In the genomic region with DNA sequence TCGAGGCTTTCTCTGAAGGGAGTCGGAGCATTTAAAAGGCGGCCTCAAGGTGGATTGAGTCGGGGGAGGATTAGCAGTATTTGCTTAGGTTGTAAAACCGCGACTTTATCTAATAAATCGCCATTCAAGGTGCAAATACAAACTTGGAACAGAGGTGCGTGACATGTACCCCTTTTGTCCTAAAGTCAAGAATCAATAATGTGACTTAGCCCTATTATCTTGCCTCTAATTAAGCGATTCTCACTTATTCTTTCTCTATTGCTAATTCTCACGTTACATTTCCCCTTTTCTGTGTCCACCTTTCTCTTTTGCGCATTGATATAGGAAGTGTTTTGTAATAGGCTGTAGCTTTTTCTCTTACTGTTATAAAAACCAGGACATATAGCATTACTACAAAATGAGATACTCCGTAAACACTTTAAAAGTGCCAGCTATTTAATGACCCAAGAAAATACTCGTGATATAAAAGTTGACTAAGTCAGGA, we compare ENCODE assay signal across 8 cellular contexts. TPM values are rescaled to one million over a fixed set of nuclear protein-coding genes. Genes with fewer than 3 reads are reported as not detected.
DNase-seq lines count a peak whose midpoint lies in the region; ATAC-seq and TF ChIP-seq lines count a peak whose summit lies in the region.

No MANE protein-coding gene starts in this region.

- no peak overlapping the region for H3K9ac ChIP-seq in trophoblast cell (ENCODE audit: low read length)

- H3K27me3 Mint-ChIP-seq in effector memory CD8-positive, alpha-beta T cell, result no peaks in the 10 kb centered on the region
- no peaks in the 10 kb centered on the region for H3K27me3 Mint-ChIP-seq in CD14-positive monocyte (ENCODE audit: low read depth in 3 of 3)
- no peaks in the 10 kb centered on the region for H3K27me3 Mint-ChIP-seq in activated naive CD8-positive, alpha-beta T cell treated with anti-CD3 and anti-CD28 coated beads, Interleukin-2, amount 50 U/mL, for 24 hours

- H3K27ac Mint-ChIP-seq in effector memory CD8-positive, alpha-beta T cell, result no peak overlapping the region
- no peak overlapping the region for H3K27ac Mint-ChIP-seq in CD14-positive monocyte
- H3K27ac Mint-ChIP-seq in activated naive CD8-positive, alpha-beta T cell treated with anti-CD3 and anti-CD28 coated beads, Interleukin-2, amount 50 U/mL, for 24 hours, result no peak overlapping the region

- H3K4me2 ChIP-seq in trophoblast cell (ENCODE audit: low read length), result peak overlapping the region; percentile 85

- TF ChIP-seq CTCF in right atrium auricular region (IDR thresholded peaks at IDR 0.05) (no peak), dorsolateral prefrontal cortex (IDR thresholded peaks at IDR 0.05 in 54 of 56, conservative IDR thresholded peaks at IDR 0.05 in 2 of 56; ENCODE audit: low read depth in 1 of 56, partially characterized antibody in 56 of 56) (no peak), CD14-positive monocyte (IDR thresholded peaks at IDR 0.05) (no peak)

- H4K91ac ChIP-seq in trophoblast cell (ENCODE audit: low read depth, low read length), result no peak overlapping the region

- peaks cover 14% of the 10 kb centered on the region for H3K79me1 ChIP-seq in trophoblast cell (ENCODE audit: low read length)

- no peak overlapping the region for H4K8ac ChIP-seq in trophoblast cell (ENCODE audit: low read depth, low read length)

- H3K23ac ChIP-seq in trophoblast cell (ENCODE audit: low read length), result no peak overlapping the region

- no peak overlapping the region for H2BK5ac ChIP-seq in trophoblast cell (ENCODE audit: low read depth, low read length, poor library complexity)

- H3K9me3 ChIP-seq in right atrium auricular region (no peaks in the 10 kb centered on the region), MG63 (no peaks in the 10 kb centered on the region), trophoblast cell (ENCODE audit: insufficient read depth, low read depth, low read length) (no peaks in the 10 kb centered on the region)

- H3K36me3 Mint-ChIP-seq in effector memory CD8-positive, alpha-beta T cell (ENCODE audit: insufficient read depth), result no peaks in the 10 kb centered on the region
- peaks cover 2 to 11% of the 10 kb centered on the region in 2 donors for H3K36me3 Mint-ChIP-seq in CD14-positive monocyte
- H3K36me3 Mint-ChIP-seq in activated naive CD8-positive, alpha-beta T cell treated with anti-CD3 and anti-CD28 coated beads, Interleukin-2, amount 50 U/mL, for 24 hours (ENCODE audit: low read depth), result peaks cover 8% of the 10 kb centered on the region

- H3K14ac ChIP-seq in trophoblast cell (ENCODE audit: low read length), result no peak overlapping the region

- no peak overlapping the region for H2BK12ac ChIP-seq in trophoblast cell (ENCODE audit: low read length)

- intact Hi-C loops in Right ventricle myocardium superior (cut with DNase I), result no loop called here
- intact Hi-C loops in dorsolateral prefrontal cortex (cut with DNase I), result loop anchor here in 1 of 2 donors (10.0 kb wide), 1 partner anchor 320 kb away; a partner anchor contains a TSS
- intact Hi-C loops in CD14-positive monocyte (cut with micrococcal nuclease), result loop anchor here in 1 of 2 donors (10.0 kb wide), 1 partner anchor 320 kb away; a partner anchor contains a TSS

- peak overlapping the region; percentile 89 for H3K27ac ChIP-seq in right atrium auricular region
- peak overlapping the region in 58 of 59 donors; percentile 27 to 97 (median 90) for H3K27ac ChIP-seq in dorsolateral prefrontal cortex
- peak overlapping the region; percentile 87 for H3K27ac ChIP-seq in trophoblast cell (ENCODE audit: low read depth, low read length)

- no peak overlapping the region for H3K4me3 Mint-ChIP-seq in effector memory CD8-positive, alpha-beta T cell
- H3K4me3 Mint-ChIP-seq in CD14-positive monocyte, result no peak overlapping the region
- no peak overlapping the region for H3K4me3 Mint-ChIP-seq in activated naive CD8-positive, alpha-beta T cell treated with anti-CD3 and anti-CD28 coated beads, Interleukin-2, amount 50 U/mL, for 24 hours

- no peak overlapping the region for H2AK5ac ChIP-seq in trophoblast cell (ENCODE audit: low read length)

- no CpG with 5 or more reads among the region's 13 CpGs for WGBS in trophoblast cell (ENCODE audit: extremely low coverage, insufficient coverage, insufficient read length)

- no peak overlapping the region for H3K4ac ChIP-seq in trophoblast cell (ENCODE audit: low read depth, low read length)

- DNase-seq in right atrium auricular region (ENCODE audit: low spot score), result no peak
- no peak for DNase-seq in Right ventricle myocardium superior
- no peak for DNase-seq in MG63
- no peak for DNase-seq in dorsolateral prefrontal cortex
- DNase-seq in trophoblast cell, result peak in 1 of 2 donors; percentile 44
- no peak for DNase-seq in effector memory CD8-positive, alpha-beta T cell
- no peak for DNase-seq in CD14-positive monocyte (ENCODE audit: low spot score)
- no peak for DNase-seq in activated naive CD8-positive, alpha-beta T cell treated with anti-CD3 and anti-CD28 coated beads, Interleukin-2, amount 50 U/mL, for 24 hours

- H3K9me3 Mint-ChIP-seq in effector memory CD8-positive, alpha-beta T cell, result no peaks in the 10 kb centered on the region
- no peaks in the 10 kb centered on the region for H3K9me3 Mint-ChIP-seq in CD14-positive monocyte
- no peaks in the 10 kb centered on the region for H3K9me3 Mint-ChIP-seq in activated naive CD8-positive, alpha-beta T cell treated with anti-CD3 and anti-CD28 coated beads, Interleukin-2, amount 50 U/mL, for 24 hours

- H3K27me3 ChIP-seq in right atrium auricular region (no peaks in the 10 kb centered on the region), MG63 (no peaks in the 10 kb centered on the region), dorsolateral prefrontal cortex (no peaks in the 10 kb centered on the region), trophoblast cell (ENCODE audit: insufficient read depth, low read length) (no peaks in the 10 kb centered on the region)

- H3K4me1 Mint-ChIP-seq in effector memory CD8-positive, alpha-beta T cell (ENCODE audit: low read depth in 2 of 2), result peaks cover 12 to 24% of the 10 kb centered on the region in 2 donors
- H3K4me1 Mint-ChIP-seq in CD14-positive monocyte, result peaks cover 43% of the 10 kb centered on the region
- peaks cover 30% of the 10 kb centered on the region for H3K4me1 Mint-ChIP-seq in activated naive CD8-positive, alpha-beta T cell treated with anti-CD3 and anti-CD28 coated beads, Interleukin-2, amount 50 U/mL, for 24 hours

- no peak overlapping the region for H2BK120ac ChIP-seq in trophoblast cell (ENCODE audit: insufficient read depth, low read length, poor library complexity)

- no peak overlapping the region for H4K12ac ChIP-seq in trophoblast cell (ENCODE audit: low read depth, low read length)

- no peak overlapping the region for H3K18ac ChIP-seq in trophoblast cell (ENCODE audit: low read length)

- H3K4me1 ChIP-seq in right atrium auricular region, result peaks cover 0 to 32% of the 10 kb centered on the region in 2 donors
- peaks cover 4 to 8% of the 10 kb centered on the region in 2 experiments for H3K4me1 ChIP-seq in trophoblast cell (ENCODE audit: control insufficient read depth in 1 of 2, insufficient read depth in 2 of 2, low read length in 2 of 2)

- H3K36me3 ChIP-seq in right atrium auricular region (no peaks in the 10 kb centered on the region), MG63 (0 out of 2 replicates have a peak, but pooled peaks cover 2% of the 10 kb centered on the region), trophoblast cell (ENCODE audit: control insufficient read depth in 1 of 2, insufficient read depth in 2 of 2, low read length in 2 of 2) (no peaks in the 10 kb centered on the region)

- no peak overlapping the region for H2AFZ ChIP-seq in trophoblast cell (ENCODE audit: insufficient read depth, low read length, poor library complexity)

- H3K79me2 ChIP-seq in trophoblast cell (ENCODE audit: control insufficient read depth, insufficient read depth, low read length, poor library complexity), result peaks cover 10% of the 10 kb centered on the region

- ATAC-seq in Right ventricle myocardium superior (ENCODE audit: poor library complexity), result no peak
- no peak for ATAC-seq in effector memory CD8-positive, alpha-beta T cell (replicated peaks)
- ATAC-seq in activated naive CD8-positive, alpha-beta T cell treated with anti-CD3 and anti-CD28 coated beads, Interleukin-2, amount 50 U/mL, for 24 hours, result no peak

- H3K4me3 ChIP-seq in right atrium auricular region, result peak overlapping the region; percentile 84 to 88
- H3K4me3 ChIP-seq in MG63, result peak overlapping the region; percentile 89
- peak overlapping the region; percentile 63 to 99 (median 92) for H3K4me3 ChIP-seq in dorsolateral prefrontal cortex
- H3K4me3 ChIP-seq in trophoblast cell (ENCODE audit: low read depth, low read length), result peak overlapping the region; percentile 65

RNA-seq across cellular contexts. Expression of a gene that starts 0.6 kb away (rescaled TPM):
- total RNA-seq in right atrium auricular region, result 10 to 100 TPM; 45.6 to 47.3 TPM
- 40.0 TPM for total RNA-seq in Right ventricle myocardium superior
- 73.1 and 113 TPM in 2 replicates for total RNA-seq in MG63 (2014; rRNA removed; shearing (Covaris generic); ENCODE audit: low replicate concordance)
- total RNA-seq in dorsolateral prefrontal cortex, result 100 to 1,000 TPM; 110 to 237 (median 190) TPM
- 84.0 and 85.1 TPM in 2 replicates for polyA plus RNA-seq in trophoblast cell (2013)
- polyA plus RNA-seq in CD14-positive monocyte, result 100 to 1,000 TPM in 1 of 2 donors, 10 to 100 TPM in 1; 70.6 to 101 TPM

RNA-seq across cellular contexts. Expression of a gene that starts 41.6 kb away (rescaled TPM):
- 1,000 to 10,000 TPM in 1 of 2 donors, 100 to 1,000 TPM in 1; 647 to 2,028 TPM for total RNA-seq in right atrium auricular region
- total RNA-seq in Right ventricle myocardium superior, result 945 TPM
- 187 and 302 TPM in 2 replicates for total RNA-seq in MG63 (2014; rRNA removed; shearing (Covaris generic); ENCODE audit: low replicate concordance)
- 100 to 1,000 TPM; 186 to 540 (median 369) TPM for total RNA-seq in dorsolateral prefrontal cortex
- 835 and 927 TPM in 2 replicates for polyA plus RNA-seq in trophoblast cell (2013)
- polyA plus RNA-seq in CD14-positive monocyte, result 100 to 1,000 TPM; 798 to 846 TPM
